In genomic region chr2:10460366-10460796, GRCh38 we compare ENCODE assay signal across 1 cellular context.
TF ChIP-seq lines count a peak whose summit lies in the region.

No MANE protein-coding gene starts in this region.

TF ChIP-seq in HepG2, 621 proteins besides CTCF, POLR2A, EP300 and RAD21:
- TF ChIP-seq, protein P1, sequence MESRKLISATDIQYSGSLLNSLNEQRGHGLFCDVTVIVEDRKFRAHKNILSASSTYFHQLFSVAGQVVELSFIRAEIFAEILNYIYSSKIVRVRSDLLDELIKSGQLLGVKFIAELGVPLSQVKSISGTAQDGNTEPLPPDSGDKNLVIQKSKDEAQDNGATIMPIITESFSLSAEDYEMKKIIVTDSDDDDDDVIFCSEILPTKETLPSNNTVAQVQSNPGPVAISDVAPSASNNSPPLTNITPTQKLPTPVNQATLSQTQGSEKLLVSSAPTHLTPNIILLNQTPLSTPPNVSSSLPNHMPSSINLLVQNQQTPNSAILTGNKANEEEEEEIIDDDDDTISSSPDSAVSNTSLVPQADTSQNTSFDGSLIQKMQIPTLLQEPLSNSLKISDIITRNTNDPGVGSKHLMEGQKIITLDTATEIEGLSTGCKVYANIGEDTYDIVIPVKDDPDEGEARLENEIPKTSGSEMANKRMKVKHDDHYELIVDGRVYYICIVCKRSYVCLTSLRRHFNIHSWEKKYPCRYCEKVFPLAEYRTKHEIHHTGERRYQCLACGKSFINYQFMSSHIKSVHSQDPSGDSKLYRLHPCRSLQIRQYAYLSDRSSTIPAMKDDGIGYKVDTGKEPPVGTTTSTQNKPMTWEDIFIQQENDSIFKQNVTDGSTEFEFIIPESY (CRISPR knock-in tag; IDR thresholded peaks at IDR 0.05) = no peak
- TF ChIP-seq GATAD2A (CRISPR knock-in tag; IDR thresholded peaks at IDR 0.05) = no peak
- TF ChIP-seq ZNF160 (CRISPR knock-in tag; IDR thresholded peaks at IDR 0.05) = no peak
- no peak for TF ChIP-seq BRF2 (CRISPR knock-in tag; IDR thresholded peaks at IDR 0.05)
- TF ChIP-seq, protein P2, sequence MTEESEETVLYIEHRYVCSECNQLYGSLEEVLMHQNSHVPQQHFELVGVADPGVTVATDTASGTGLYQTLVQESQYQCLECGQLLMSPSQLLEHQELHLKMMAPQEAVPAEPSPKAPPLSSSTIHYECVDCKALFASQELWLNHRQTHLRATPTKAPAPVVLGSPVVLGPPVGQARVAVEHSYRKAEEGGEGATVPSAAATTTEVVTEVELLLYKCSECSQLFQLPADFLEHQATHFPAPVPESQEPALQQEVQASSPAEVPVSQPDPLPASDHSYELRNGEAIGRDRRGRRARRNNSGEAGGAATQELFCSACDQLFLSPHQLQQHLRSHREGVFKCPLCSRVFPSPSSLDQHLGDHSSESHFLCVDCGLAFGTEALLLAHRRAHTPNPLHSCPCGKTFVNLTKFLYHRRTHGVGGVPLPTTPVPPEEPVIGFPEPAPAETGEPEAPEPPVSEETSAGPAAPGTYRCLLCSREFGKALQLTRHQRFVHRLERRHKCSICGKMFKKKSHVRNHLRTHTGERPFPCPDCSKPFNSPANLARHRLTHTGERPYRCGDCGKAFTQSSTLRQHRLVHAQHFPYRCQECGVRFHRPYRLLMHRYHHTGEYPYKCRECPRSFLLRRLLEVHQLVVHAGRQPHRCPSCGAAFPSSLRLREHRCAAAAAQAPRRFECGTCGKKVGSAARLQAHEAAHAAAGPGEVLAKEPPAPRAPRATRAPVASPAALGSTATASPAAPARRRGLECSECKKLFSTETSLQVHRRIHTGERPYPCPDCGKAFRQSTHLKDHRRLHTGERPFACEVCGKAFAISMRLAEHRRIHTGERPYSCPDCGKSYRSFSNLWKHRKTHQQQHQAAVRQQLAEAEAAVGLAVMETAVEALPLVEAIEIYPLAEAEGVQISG (CRISPR knock-in tag; IDR thresholded peaks at IDR 0.05) = 0 out of 2 replicates have a peak, but pooled peaks have one; percentile 29
- TF ChIP-seq UBTF (CRISPR knock-in tag; IDR thresholded peaks at IDR 0.05) = 0 out of 2 replicates have a peak, but pooled peaks have one; percentile 32
- TF ChIP-seq, protein P3, sequence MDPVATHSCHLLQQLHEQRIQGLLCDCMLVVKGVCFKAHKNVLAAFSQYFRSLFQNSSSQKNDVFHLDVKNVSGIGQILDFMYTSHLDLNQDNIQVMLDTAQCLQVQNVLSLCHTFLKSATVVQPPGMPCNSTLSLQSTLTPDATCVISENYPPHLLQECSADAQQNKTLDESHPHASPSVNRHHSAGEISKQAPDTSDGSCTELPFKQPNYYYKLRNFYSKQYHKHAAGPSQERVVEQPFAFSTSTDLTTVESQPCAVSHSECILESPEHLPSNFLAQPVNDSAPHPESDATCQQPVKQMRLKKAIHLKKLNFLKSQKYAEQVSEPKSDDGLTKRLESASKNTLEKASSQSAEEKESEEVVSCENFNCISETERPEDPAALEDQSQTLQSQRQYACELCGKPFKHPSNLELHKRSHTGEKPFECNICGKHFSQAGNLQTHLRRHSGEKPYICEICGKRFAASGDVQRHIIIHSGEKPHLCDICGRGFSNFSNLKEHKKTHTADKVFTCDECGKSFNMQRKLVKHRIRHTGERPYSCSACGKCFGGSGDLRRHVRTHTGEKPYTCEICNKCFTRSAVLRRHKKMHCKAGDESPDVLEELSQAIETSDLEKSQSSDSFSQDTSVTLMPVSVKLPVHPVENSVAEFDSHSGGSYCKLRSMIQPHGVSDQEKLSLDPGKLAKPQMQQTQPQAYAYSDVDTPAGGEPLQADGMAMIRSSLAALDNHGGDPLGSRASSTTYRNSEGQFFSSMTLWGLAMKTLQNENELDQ (CRISPR knock-in tag; IDR thresholded peaks at IDR 0.05; ENCODE audit: borderline replicate concordance) = no peak
- TF ChIP-seq STAG1 (CRISPR knock-in tag; IDR thresholded peaks at IDR 0.05) = peak; percentile 42
- no peak for TF ChIP-seq ZNF629 (CRISPR knock-in tag; conservative IDR thresholded peaks at IDR 0.05)
- 0 out of 2 replicates have a peak, but pooled peaks have one; percentile 22 for TF ChIP-seq ZNF567 (CRISPR knock-in tag; IDR thresholded peaks at IDR 0.05; ENCODE audit: borderline replicate concordance)
- no peak for TF ChIP-seq ZNF670 (CRISPR knock-in tag; IDR thresholded peaks at IDR 0.05; ENCODE audit: borderline replicate concordance)
- TF ChIP-seq ZNF652 (CRISPR knock-in tag; IDR thresholded peaks at IDR 0.05; ENCODE audit: borderline replicate concordance, low read depth) = no peak
- TF ChIP-seq PRDM15 (CRISPR knock-in tag; IDR thresholded peaks at IDR 0.05) = no peak
- TF ChIP-seq ZNF687 (CRISPR knock-in tag; IDR thresholded peaks at IDR 0.05) = peak; percentile 28; the same call in 1 of the 2 replicates
- TF ChIP-seq KDM2A (CRISPR knock-in tag; IDR thresholded peaks at IDR 0.05; ENCODE audit: borderline replicate concordance, low read depth) = no peak
- TF ChIP-seq PAWR (CRISPR knock-in tag; IDR thresholded peaks at IDR 0.05; ENCODE audit: borderline replicate concordance) = no peak
- TF ChIP-seq, protein P4, sequence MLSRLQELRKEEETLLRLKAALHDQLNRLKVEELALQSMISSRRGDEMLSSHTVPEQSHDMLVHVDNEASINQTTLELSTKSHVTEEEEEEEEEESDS (CRISPR knock-in tag; IDR thresholded peaks at IDR 0.05; ENCODE audit: borderline replicate concordance) = no peak
- no peak for TF ChIP-seq CENPX (CRISPR knock-in tag; IDR thresholded peaks at IDR 0.05)
- peak; percentile 76; the same call in 1 of the 2 replicates for TF ChIP-seq ZSCAN22 (CRISPR knock-in tag; IDR thresholded peaks at IDR 0.05)
- TF ChIP-seq, protein P5, sequence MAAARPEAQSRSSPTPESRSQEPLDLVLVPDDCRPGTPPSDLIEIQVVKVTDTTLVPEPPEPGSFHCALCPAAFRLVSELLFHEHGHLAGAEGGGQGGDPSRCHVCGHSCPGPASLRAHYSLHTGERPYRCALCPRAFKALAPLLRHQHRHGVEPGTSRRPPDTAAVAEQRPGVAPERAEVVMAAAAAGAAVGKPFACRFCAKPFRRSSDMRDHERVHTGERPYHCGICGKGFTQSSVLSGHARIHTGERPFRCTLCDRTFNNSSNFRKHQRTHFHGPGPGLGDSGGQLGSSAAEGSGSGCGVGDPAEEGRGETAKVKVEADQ (CRISPR knock-in tag; IDR thresholded peaks at IDR 0.05; ENCODE audit: borderline replicate concordance) = no peak
